ENCODE assay signal across 8 cellular contexts in genomic region chr9:93576296-93577044, GRCh38. TPM values are rescaled to one million over a fixed set of nuclear protein-coding genes. Genes with fewer than 3 reads are reported as not detected.
DNase-seq lines count a peak whose midpoint lies in the region; ATAC-seq and TF ChIP-seq lines count a peak whose summit lies in the region.

Gene PHF2, plus strand, starts transcription at chr9:93576584. Its CDS starts 190 bp downstream, at chr9:93576774.

- CTCF ChIA-PET in HEK293T (lab: Yijun Ruan, JAX): no interaction called here

- H3K9me3 ChIP-seq in ES-I3 (ENCODE audit: control insufficient read depth, insufficient read depth, low read length) (no peaks in the 10 kb centered on the region), RWPE2 (ENCODE audit: severe bottlenecking) (no peaks in the 10 kb centered on the region), smooth muscle cell (replicated peaks; ENCODE audit: low read depth) (no peaks in the 10 kb centered on the region)

- H3K9ac ChIP-seq in ES-I3 (ENCODE audit: low read depth, low read length) (peak within 1 kb of the TSS; percentile 70), smooth muscle cell (ENCODE audit: low read depth) (peak within 1 kb of the TSS; percentile 95)

- H3K79me2 ChIP-seq in smooth muscle cell (ENCODE audit: low read depth): peaks cover 58% of the 10 kb centered on the region

- ATAC-seq in RWPE2 (ENCODE audit: low read depth): peak; percentile 34

- peak within 1 kb of the TSS; percentile 72 for H2AFZ ChIP-seq in smooth muscle cell (ENCODE audit: low read depth)

- H3K9me3 Mint-ChIP-seq in brain: peaks cover 0 to 7% (median 0%) of the 10 kb centered on the region in 5 experiments

- peaks cover 4% of the 10 kb centered on the region for H3K36me3 Mint-ChIP-seq in brain

- peak within 1 kb of the TSS; percentile 99 for H3K4me2 ChIP-seq in smooth muscle cell

- H3K27me3 Mint-ChIP-seq in brain: peaks cover 5% of the 10 kb centered on the region

- H3K27me3 ChIP-seq in RWPE2 (ENCODE audit: insufficient read depth, poor library complexity, severe bottlenecking) (no peaks in the 10 kb centered on the region), smooth muscle cell (ENCODE audit: low read depth) (no peaks in the 10 kb centered on the region)

- peaks cover 61% of the 10 kb centered on the region for H3K4me1 Mint-ChIP-seq in brain

- H3K27ac Mint-ChIP-seq in brain: peak within 1 kb of the TSS; percentile 93 to 97 (median 96)

- TF ChIP-seq CTCF in RWPE2 (IDR thresholded peaks at IDR 0.05; ENCODE audit: poor library complexity, severe bottlenecking) (no peak), brain (conservative IDR thresholded peaks at IDR 0.05) (no peak), smooth muscle cell (IDR thresholded peaks at IDR 0.05; ENCODE audit: borderline replicate concordance, insufficient read depth, poor library complexity, severe bottlenecking) (no peak)

- H3K27ac ChIP-seq in RWPE2 (ENCODE audit: poor library complexity, severe bottlenecking) (peak within 1 kb of the TSS; percentile 61), smooth muscle cell (ENCODE audit: low read depth) (peak within 1 kb of the TSS; percentile 70)

- H3K4me1 ChIP-seq in ES-I3 (ENCODE audit: insufficient read depth, low read length): peaks cover 21% of the 10 kb centered on the region; the same call in 1 of the 2 replicates
- H3K4me1 ChIP-seq in RWPE2 (ENCODE audit: insufficient read depth, poor library complexity, severe bottlenecking): peaks cover 3% of the 10 kb centered on the region
- H3K4me1 ChIP-seq in smooth muscle cell (ENCODE audit: low read depth): peaks cover 20% of the 10 kb centered on the region

- H3F3A ChIP-seq in smooth muscle cell (ENCODE audit: low read depth): no peaks in the 10 kb centered on the region

- peak within 1 kb of the TSS; percentile 91 to 97 (median 95) for H3K4me3 Mint-ChIP-seq in brain

- WGBS in smooth muscle cell (ENCODE audit: low lambda C conversion rate): 0% methylated on average over 4 of the region's 134 CpGs

- DNase-seq in HEK293T (ENCODE audit: extremely low spot score): peak; percentile 49
- DNase-seq in RWPE2 (ENCODE audit: low spot score): no peak
- peak; percentile 51 for DNase-seq in islet precursor cell
- no peak for DNase-seq in smooth muscle cell (lab: John Stamatoyannopoulos, UW; ENCODE audit: unreplicated experiment)
- DNase-seq in NAMALWA (ENCODE audit: low spot score): no peak
- no peak for DNase-seq in NCI-H187 treated with DMSO at 0.1 percent for 48 hours (lab: John Stamatoyannopoulos, UW)

- H3K4me3 ChIP-seq in RWPE2 (ENCODE audit: severe bottlenecking): peak within 1 kb of the TSS; percentile 99
- H3K4me3 ChIP-seq in smooth muscle cell: peak within 1 kb of the TSS; percentile 95

- POLR2A ChIA-PET in HEK293T (lab: Yijun Ruan, JAX): interaction anchor here (1.1 to 2.1 kb wide), 2 partner anchors 10 kb away, joined by 6 to 16 read pairs; no protein-coding TSS in a partner anchor

- H4K20me1 ChIP-seq in smooth muscle cell (ENCODE audit: low read depth): peaks cover 41% of the 10 kb centered on the region

- H3K36me3 ChIP-seq in ES-I3 (ENCODE audit: insufficient read depth, low read length) (no peaks in the 10 kb centered on the region), RWPE2 (ENCODE audit: low read depth) (no peaks in the 10 kb centered on the region), smooth muscle cell (ENCODE audit: low read depth) (no peaks in the 10 kb centered on the region)

TF ChIP-seq in HEK293T, 16 proteins besides CTCF, POLR2A, EP300 and RAD21:
- TF ChIP-seq SUZ12 (IDR thresholded peaks at IDR 0.05) (no peak), FOXM1 (IDR thresholded peaks at IDR 0.05; ENCODE audit: borderline replicate concordance) (no peak), ARNT (IDR thresholded peaks at IDR 0.05) (no peak), ELF4 (IDR thresholded peaks at IDR 0.05) (no peak), SP1 (IDR thresholded peaks at IDR 0.05) (no peak), BHLHE40 (IDR thresholded peaks at IDR 0.05; ENCODE audit: borderline replicate concordance) (no peak), L3MBTL2 (conservative IDR thresholded peaks at IDR 0.05) (no peak), CTBP1 (IDR thresholded peaks at IDR 0.05; ENCODE audit: borderline replicate concordance) (no peak), TARDBP (IDR thresholded peaks at IDR 0.05) (no peak), LEF1 (IDR thresholded peaks at IDR 0.05; ENCODE audit: borderline replicate concordance) (no peak), FOXK2 (IDR thresholded peaks at IDR 0.05) (no peak)
- TF ChIP-seq, protein P1, sequence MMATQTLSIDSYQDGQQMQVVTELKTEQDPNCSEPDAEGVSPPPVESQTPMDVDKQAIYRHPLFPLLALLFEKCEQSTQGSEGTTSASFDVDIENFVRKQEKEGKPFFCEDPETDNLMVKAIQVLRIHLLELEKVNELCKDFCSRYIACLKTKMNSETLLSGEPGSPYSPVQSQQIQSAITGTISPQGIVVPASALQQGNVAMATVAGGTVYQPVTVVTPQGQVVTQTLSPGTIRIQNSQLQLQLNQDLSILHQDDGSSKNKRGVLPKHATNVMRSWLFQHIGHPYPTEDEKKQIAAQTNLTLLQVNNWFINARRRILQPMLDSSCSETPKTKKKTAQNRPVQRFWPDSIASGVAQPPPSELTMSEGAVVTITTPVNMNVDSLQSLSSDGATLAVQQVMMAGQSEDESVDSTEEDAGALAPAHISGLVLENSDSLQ (IDR thresholded peaks at IDR 0.05): no peak

RNA-seq across cellular contexts. Expression of gene PHF2, which starts in this region (rescaled TPM):
- polyA plus RNA-seq in brain (ENCODE audit: insufficient read depth, low read depth, low replicate concordance): 63.6 TPM
- 18.0 and 18.3 TPM in 2 replicates for total RNA-seq in smooth muscle cell
- polyA plus RNA-seq in smooth muscle cell: 11.1 and 13.0 TPM in 2 replicates

Comparison
In these comparisons a context has a peak if more than half of its experiments do, and no peak if none do; other contexts are left out.
1. DNase-seq: peak in HEK293T (single experiment) and islet precursor cell (single experiment); none in RWPE2 (single experiment), smooth muscle cell (single experiment), NAMALWA (single experiment) and NCI-H187 treated with DMSO at 0.1 percent for 48 hours (single experiment).